Comparison of ENCODE assay signal across 18 cellular contexts in the genomic region with DNA sequence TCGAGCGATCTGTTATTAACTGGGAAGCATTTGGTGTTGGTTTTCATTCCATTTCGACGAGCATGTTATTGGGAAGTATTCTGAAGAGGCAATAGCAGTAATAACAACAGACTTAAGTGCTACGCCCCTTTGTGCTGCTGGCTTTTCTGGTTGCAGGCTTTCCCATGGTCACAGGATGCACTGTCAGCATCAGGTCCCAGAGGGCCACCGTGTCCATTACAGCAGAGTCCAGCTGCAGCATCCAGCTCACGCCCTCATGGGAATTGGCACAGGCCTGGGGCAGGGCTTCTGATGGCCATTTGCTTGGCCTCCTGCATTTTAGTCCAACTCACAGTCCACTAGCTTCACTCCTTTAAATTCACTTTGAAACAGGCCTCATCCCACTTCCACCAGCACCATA.
"Had no signal": no experiment of that assay in that cellular context is flagged by ENCODE, and none has a peak within 500 bp of the region (broad histone marks: within the 10 kb centered on the region; RNA-seq: fewer than 3 reads in every experiment).

No MANE protein-coding gene starts in this region.

- H3K27ac Mint-ChIP-seq: activated CD8-positive, alpha-beta memory T cell treated with anti-CD3 and anti-CD28 coated beads, Interleukin-2, amount 10 ng/mL, durations not matched to agents 7 days and 5 days; activated naive CD8-positive, alpha-beta T cell treated with anti-CD3 and anti-CD28 coated beads for 36 hours; dendritic cell treated with granulocyte-macrophage colony-stimulating factor and Interleukin-4, amounts not matched to agents 40 ng/mL and 50 ng/mL, for 4 days; effector memory CD8-positive, alpha-beta T cell; stimulated activated effector memory CD8-positive, alpha-beta T cell treated with anti-CD3 and anti-CD28 coated beads, Interleukin-12 subunit alpha, Interleukin-12 subunit beta, amount 100 ng/mL, for 72 hours had no signal

- FAIRE-seq: keratinocyte, TTC549 had no signal

- ATAC-seq: activated CD8-positive, alpha-beta memory T cell treated with anti-CD3 and anti-CD28 coated beads, Interleukin-2, amount 10 ng/mL, durations not matched to agents 7 days and 5 days; effector memory CD8-positive, alpha-beta T cell; stimulated activated effector memory CD8-positive, alpha-beta T cell treated with anti-CD3 and anti-CD28 coated beads, Interleukin-12 subunit alpha, Interleukin-12 subunit beta, amount 100 ng/mL, for 72 hours had no signal

- H3K9me3 Mint-ChIP-seq: activated naive CD8-positive, alpha-beta T cell treated with anti-CD3 and anti-CD28 coated beads for 36 hours; dendritic cell treated with granulocyte-macrophage colony-stimulating factor and Interleukin-4, amounts not matched to agents 40 ng/mL and 50 ng/mL, for 4 days; effector memory CD8-positive, alpha-beta T cell; neural crest cell; stimulated activated effector memory CD8-positive, alpha-beta T cell treated with anti-CD3 and anti-CD28 coated beads, Interleukin-12 subunit alpha, Interleukin-12 subunit beta, amount 100 ng/mL, for 72 hours had no signal

- H3K27me3 ChIP-seq: brain microvascular endothelial cell, ovary, transverse colon had no signal

- H3K4me3 Mint-ChIP-seq: activated CD8-positive, alpha-beta memory T cell treated with anti-CD3 and anti-CD28 coated beads, Interleukin-2, amount 10 ng/mL, durations not matched to agents 7 days and 5 days; activated naive CD8-positive, alpha-beta T cell treated with anti-CD3 and anti-CD28 coated beads for 36 hours; dendritic cell treated with granulocyte-macrophage colony-stimulating factor and Interleukin-4, amounts not matched to agents 40 ng/mL and 50 ng/mL, for 4 days; effector memory CD8-positive, alpha-beta T cell; neural crest cell; stimulated activated effector memory CD8-positive, alpha-beta T cell treated with anti-CD3 and anti-CD28 coated beads, Interleukin-12 subunit alpha, Interleukin-12 subunit beta, amount 100 ng/mL, for 72 hours had no signal

- DNase-seq: activated CD4-positive, alpha-beta T cell treated with anti-CD3 and anti-CD28 coated beads, Interleukin-2, amount 50 U/mL, for 1 hour; activated CD4-positive, CD25-positive, alpha-beta regulatory T cell; activated CD8-positive, alpha-beta memory T cell treated with anti-CD3 and anti-CD28 coated beads, Interleukin-2, amount 10 ng/mL, durations not matched to agents 7 days and 5 days; activated gamma-delta T cell treated with Interleukin-2 at 50 U/mL for 16 hours; activated naive CD8-positive, alpha-beta T cell treated with anti-CD3 and anti-CD28 coated beads for 36 hours; activated T-cell treated with anti-CD3 and anti-CD28 coated beads, Interleukin-2, amount 50 U/mL, for 48 hours; brain microvascular endothelial cell; cerebellar nuclear complex; effector memory CD8-positive, alpha-beta T cell; ovary; retina; T-helper 2 cell; transverse colon had no signal

- H3K4me3 ChIP-seq: ovary, transverse colon had no signal

- H3K36me3 ChIP-seq: brain microvascular endothelial cell, ovary had no signal

- H3K27me3 Mint-ChIP-seq: dendritic cell treated with granulocyte-macrophage colony-stimulating factor and Interleukin-4, amounts not matched to agents 40 ng/mL and 50 ng/mL, for 4 days; effector memory CD8-positive, alpha-beta T cell had no signal

- H3K9me3 ChIP-seq: ovary, transverse colon had no signal

- H3K27ac ChIP-seq: brain microvascular endothelial cell, ovary, transverse colon had no signal
